Comparison of ENCODE assay signal across 8 cellular contexts in genomic region chr9:137551656-137552534, GRCh38. TPM values are rescaled to one million over a fixed set of nuclear protein-coding genes. Genes with fewer than 3 reads are reported as not detected.
A peak's percentile ranks its signal among the peaks of the same experiment; 100 is the strongest.
DNase-seq lines count a peak whose midpoint lies in the region; ATAC-seq and TF ChIP-seq lines count a peak whose summit lies in the region.

TSS of gene MRPL41 (plus strand) at chr9:137551879. CDS start at chr9:137552082, 203 bp downstream.

- H3K4me3 ChIP-seq in HUES6 (ENCODE audit: low read depth, low read length): peak within 1 kb of the TSS; percentile 100
- peak within 1 kb of the TSS; percentile 86 for H3K4me3 ChIP-seq in OCI-LY7 (ENCODE audit: low read depth, low read length, poor library complexity, severe bottlenecking)
- peak within 1 kb of the TSS; percentile 67 for H3K4me3 ChIP-seq in epithelial cell of esophagus (ENCODE audit: low read length)
- H3K4me3 ChIP-seq in mucosa of descending colon: peak within 1 kb of the TSS; percentile 61

- H3K9me3 ChIP-seq in HUES6 (ENCODE audit: control insufficient read depth, insufficient read depth, low read depth, low read length) (0 out of 2 replicates have a peak, but pooled peaks cover under 1% of the 10 kb centered on the region), OCI-LY7 (ENCODE audit: low read length) (no peaks in the 10 kb centered on the region), mucosa of descending colon (no peaks in the 10 kb centered on the region)

- BruUV-seq in OCI-LY7 (replicated peaks; lab: Mats Ljungman, UMichigan): TSS peak; percentile 100

- H3K4me1 ChIP-seq in HUES6 (ENCODE audit: control insufficient read depth, insufficient read depth, low read length) (peaks cover 5% of the 10 kb centered on the region; the same call in 1 of the 2 replicates), OCI-LY7 (ENCODE audit: insufficient read depth, low read length, poor library complexity, severe bottlenecking) (peaks cover 16% of the 10 kb centered on the region), mucosa of descending colon (ENCODE audit: low read depth) (peaks cover 17% of the 10 kb centered on the region)

- peak; percentile 90 for DNase-seq in COR-L47 (lab: John Stamatoyannopoulos, UW)
- DNase-seq in OCI-LY7 (ENCODE audit: low spot score): peak; percentile 93
- DNase-seq in activated T-cell treated with anti-CD3 and anti-CD28 coated beads for 4 hours: peak; percentile 73
- DNase-seq in epithelial cell of esophagus (ENCODE audit: low read depth): peak; percentile 91
- DNase-seq in mucosa of descending colon: peak; percentile 93 to 94 (median 93)
- peak; percentile 83 for DNase-seq in stimulated activated CD8-positive, alpha-beta memory T cell treated with anti-CD3 and anti-CD28 coated beads, Interleukin-4, amount 100 ng/mL, for 24 hours (ENCODE audit: low read depth)

- ATAC-seq in GM21367 (IDR thresholded peaks at IDR 0.05; ENCODE audit: unreplicated experiment) (peak; percentile 66), mucosa of descending colon (peak; percentile 85)

- POLR2A ChIA-PET in OCI-LY7 (lab: Charles Lee): interaction anchor here (0.5 to 0.7 kb wide), 4 partner anchors 70 to 1927 kb away, joined by 3 to 6 read pairs (median 3); no protein-coding TSS in a partner anchor

- peak within 1 kb of the TSS; percentile 72; the same call in 1 of the 2 replicates for H2AFZ ChIP-seq in OCI-LY7 (ENCODE audit: low read length)

- H3K79me2 ChIP-seq in OCI-LY7 (ENCODE audit: insufficient read depth, low read depth, low read length): peaks cover 6% of the 10 kb centered on the region; the same call in 1 of the 2 replicates

- intact Hi-C loops in OCI-LY7 (cut with micrococcal nuclease; ENCODE audit: unreplicated experiment) (loop anchor here (2.0 kb wide), 1 partner anchor 53 kb away; the partner anchor contains the start of gene ARRDC1), mucosa of descending colon (cut with DNase I, micrococcal nuclease) (no loop called here)

- no peaks in the 10 kb centered on the region for H3K9me2 ChIP-seq in OCI-LY7 (ENCODE audit: insufficient read depth, low read length)

- H3K9ac ChIP-seq in HUES6 (ENCODE audit: low read length): peak within 1 kb of the TSS; percentile 92

- CTCF ChIA-PET in OCI-LY7 (lab: Charles Lee; ENCODE audit: unreplicated experiment): interaction anchor here (0.7 kb wide), 1 partner anchor 42 kb away, joined by 3 read pairs; no protein-coding TSS in a partner anchor

- no peaks in the 10 kb centered on the region for H4K20me1 ChIP-seq in OCI-LY7 (ENCODE audit: insufficient read depth, low read length)

- TF ChIP-seq CTCF in OCI-LY7 (conservative IDR thresholded peaks at IDR 0.05; ENCODE audit: low read length) (no peak), epithelial cell of esophagus (IDR thresholded peaks at IDR 0.05; ENCODE audit: insufficient read depth, low read depth, low read length, missing control alignments) (no peak), mucosa of descending colon (IDR thresholded peaks at IDR 0.05) (no peak)

- H3K4me2 ChIP-seq in OCI-LY7 (ENCODE audit: low read length): peak within 1 kb of the TSS; percentile 92

- peak within 1 kb of the TSS; percentile 72; the same call in 1 of the 2 replicates for H3K27ac ChIP-seq in HUES6 (ENCODE audit: low read depth, low read length)
- H3K27ac ChIP-seq in OCI-LY7 (ENCODE audit: low read depth, low read length, poor library complexity, severe bottlenecking): peak within 1 kb of the TSS; percentile 52

- H3K36me3 ChIP-seq in HUES6 (ENCODE audit: control insufficient read depth, insufficient read depth, low read length) (peaks cover 29% of the 10 kb centered on the region), OCI-LY7 (ENCODE audit: insufficient read depth, low read length) (peaks cover 41% of the 10 kb centered on the region), mucosa of descending colon (ENCODE audit: low read depth) (no peaks in the 10 kb centered on the region)

- H3K27me3 ChIP-seq in HUES6 (ENCODE audit: control insufficient read depth, insufficient read depth, low read length): no peaks in the 10 kb centered on the region

RNA-seq across cellular contexts. Expression of gene MRPL41, which starts in this region (rescaled TPM):
- total RNA-seq in OCI-LY7 (2014; rRNA removed; shearing (Covaris generic)): 26.4 and 38.3 TPM in 2 replicates
- total RNA-seq in OCI-LY7 (2022) (29.3 and 34.8 TPM in 2 replicates), mucosa of descending colon (10 to 100 TPM; 67.1 to 93.8 (median 93.5) TPM)

Comparison
In these comparisons a context has a peak if more than half of its experiments do, and no peak if none do; other contexts are left out.
1. Peak in every context shown above with its lines: DNase-seq, ATAC-seq, H3K4me3 ChIP-seq and H3K27ac ChIP-seq.